In genomic region chr20:18088298-18088697, GRCh38 we compare ENCODE assay signal across 9 cellular contexts. TPM values are rescaled to one million over a fixed set of nuclear protein-coding genes. Genes with fewer than 3 reads are reported as not detected.
"Had no signal": no experiment of that assay in that cellular context is flagged by ENCODE, and none has a peak within 500 bp of the region (broad histone marks: within the 10 kb centered on the region; RNA-seq: fewer than 3 reads in every experiment).

No MANE protein-coding gene starts in this region.

RNA-seq across cellular contexts. Expression of gene OVOL2, which starts 30.6 kb away (rescaled TPM):
- total RNA-seq: OCI-LY7, Right ventricle myocardium inferior, Right ventricle myocardium superior, RPMI7951, SJCRH30, SJSA1, SK-MEL-5, T-cell had no signal
- polyA plus RNA-seq: SK-N-SH had no signal
